In genomic region chr10:43421201-43421507, GRCh38 we compare ENCODE assay signal across 1 cellular context.
A peak's percentile ranks its signal among the peaks of the same experiment; 100 is the strongest.
TF ChIP-seq lines count a peak whose summit lies in the region.

No MANE protein-coding gene starts in this region.

TF ChIP-seq in K562, 482 proteins besides CTCF, POLR2A, EP300 and RAD21 (continued from another document):
- 0 out of 2 replicates have a peak, but pooled peaks have one; percentile 14 for TF ChIP-seq CUX1 (CRISPR knock-in tag; IDR thresholded peaks at IDR 0.05)
- TF ChIP-seq SMARCB1 (IDR thresholded peaks at IDR 0.05; ENCODE audit: insufficient read length, low read depth), result no peak
